In the genomic region with DNA sequence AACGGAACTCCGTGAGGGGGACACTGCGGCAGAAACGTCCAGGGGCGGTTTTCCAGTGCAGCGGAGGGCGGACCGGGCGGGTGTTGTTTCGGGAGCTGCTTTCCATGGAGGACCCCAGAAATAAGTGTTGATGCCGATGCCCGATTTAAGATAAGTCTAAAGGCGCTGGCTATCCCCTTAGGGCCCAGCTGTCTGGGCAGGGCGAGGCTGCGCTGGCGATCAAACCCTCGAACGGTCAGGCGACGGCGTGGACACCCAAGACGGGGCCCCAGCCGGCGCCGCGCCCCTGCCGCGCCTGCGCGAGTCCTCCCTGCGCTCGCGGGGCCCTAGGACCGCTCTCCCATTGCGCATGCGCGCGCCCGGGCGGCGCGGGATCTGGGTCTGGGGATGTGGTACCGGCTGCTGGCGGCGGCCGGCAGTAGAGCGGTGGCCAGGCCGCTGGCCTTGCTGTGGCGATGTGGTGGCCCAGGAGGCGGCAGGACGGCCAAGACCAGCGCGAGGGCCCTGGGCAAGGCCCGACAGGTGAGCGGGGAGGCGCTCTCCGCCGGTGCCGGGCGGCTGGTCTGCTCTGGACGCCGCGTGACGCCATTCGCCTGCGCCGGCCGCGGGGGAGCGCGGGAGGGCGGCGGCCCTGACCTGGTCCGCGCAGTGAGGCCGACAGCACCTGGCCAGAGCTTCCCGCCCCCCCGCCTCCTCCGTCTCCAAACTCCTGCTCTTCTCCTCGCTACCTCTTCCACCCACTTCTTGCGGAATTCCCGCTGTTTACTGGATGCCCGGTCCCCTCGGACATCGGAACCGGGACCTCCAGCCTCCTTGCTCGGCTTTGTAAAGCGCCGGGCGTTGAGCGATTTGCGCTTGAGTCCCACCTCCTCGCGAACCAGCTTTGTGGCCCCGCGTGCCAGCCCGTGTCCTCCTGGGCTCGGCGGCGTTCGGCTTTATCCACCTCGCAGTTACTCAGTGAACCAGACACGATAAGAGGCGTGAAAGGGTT, we compare ENCODE assay signal across 1 cellular context.
TF ChIP-seq lines count a peak whose summit lies in the region.

No MANE protein-coding gene starts in this region.

TF ChIP-seq in K562, 482 proteins besides CTCF, POLR2A, EP300 and RAD21 (continued from another document and continues in another):
- peak in 1 of 3 experiments; percentile 57; a peak in 1 of 6 replicates for TF ChIP-seq ZBTB11 (CRISPR knock-in tag; IDR thresholded peaks at IDR 0.05)
- no peak for TF ChIP-seq ZNF384 (IDR thresholded peaks at IDR 0.05; ENCODE audit: low read depth, low read length)
- no peak for TF ChIP-seq YBX1 (IDR thresholded peaks at IDR 0.05)
- TF ChIP-seq, protein P1, sequence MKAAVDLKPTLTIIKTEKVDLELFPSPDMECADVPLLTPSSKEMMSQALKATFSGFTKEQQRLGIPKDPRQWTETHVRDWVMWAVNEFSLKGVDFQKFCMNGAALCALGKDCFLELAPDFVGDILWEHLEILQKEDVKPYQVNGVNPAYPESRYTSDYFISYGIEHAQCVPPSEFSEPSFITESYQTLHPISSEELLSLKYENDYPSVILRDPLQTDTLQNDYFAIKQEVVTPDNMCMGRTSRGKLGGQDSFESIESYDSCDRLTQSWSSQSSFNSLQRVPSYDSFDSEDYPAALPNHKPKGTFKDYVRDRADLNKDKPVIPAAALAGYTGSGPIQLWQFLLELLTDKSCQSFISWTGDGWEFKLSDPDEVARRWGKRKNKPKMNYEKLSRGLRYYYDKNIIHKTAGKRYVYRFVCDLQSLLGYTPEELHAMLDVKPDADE (conservative IDR thresholded peaks at IDR 0.05; ENCODE audit: control insufficient read depth, low read depth, low read length): peak; percentile 92
- TF ChIP-seq, protein P2, sequence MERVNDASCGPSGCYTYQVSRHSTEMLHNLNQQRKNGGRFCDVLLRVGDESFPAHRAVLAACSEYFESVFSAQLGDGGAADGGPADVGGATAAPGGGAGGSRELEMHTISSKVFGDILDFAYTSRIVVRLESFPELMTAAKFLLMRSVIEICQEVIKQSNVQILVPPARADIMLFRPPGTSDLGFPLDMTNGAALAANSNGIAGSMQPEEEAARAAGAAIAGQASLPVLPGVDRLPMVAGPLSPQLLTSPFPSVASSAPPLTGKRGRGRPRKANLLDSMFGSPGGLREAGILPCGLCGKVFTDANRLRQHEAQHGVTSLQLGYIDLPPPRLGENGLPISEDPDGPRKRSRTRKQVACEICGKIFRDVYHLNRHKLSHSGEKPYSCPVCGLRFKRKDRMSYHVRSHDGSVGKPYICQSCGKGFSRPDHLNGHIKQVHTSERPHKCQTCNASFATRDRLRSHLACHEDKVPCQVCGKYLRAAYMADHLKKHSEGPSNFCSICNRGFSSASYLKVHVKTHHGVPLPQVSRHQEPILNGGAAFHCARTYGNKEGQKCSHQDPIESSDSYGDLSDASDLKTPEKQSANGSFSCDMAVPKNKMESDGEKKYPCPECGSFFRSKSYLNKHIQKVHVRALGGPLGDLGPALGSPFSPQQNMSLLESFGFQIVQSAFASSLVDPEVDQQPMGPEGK (CRISPR knock-in tag; IDR thresholded peaks at IDR 0.05; ENCODE audit: borderline replicate concordance): no peak
- TF ChIP-seq NFE2 (IDR thresholded peaks at IDR 0.05; ENCODE audit: low read depth): 0 out of 2 replicates have a peak, but pooled peaks have one; percentile 9
- no peak for TF ChIP-seq KLF10 (CRISPR knock-in tag; IDR thresholded peaks at IDR 0.05)
- peak; percentile 85 for TF ChIP-seq E2F3 (CRISPR knock-in tag; IDR thresholded peaks at IDR 0.05)
- TF ChIP-seq HDAC2 (IDR thresholded peaks at IDR 0.05): 0 out of 2 replicates have a peak, but pooled peaks have one; percentile 57
- peak; percentile 65 for TF ChIP-seq NR2C2 (CRISPR knock-in tag; IDR thresholded peaks at IDR 0.05)
- TF ChIP-seq NR2C2 (tag; IDR thresholded peaks at IDR 0.05): peak; percentile 85
- TF ChIP-seq C11orf30 (IDR thresholded peaks at IDR 0.05; ENCODE audit: low read depth): peak; percentile 97
- TF ChIP-seq NCOA2 (IDR thresholded peaks at IDR 0.05; ENCODE audit: partially characterized antibody in 2 of 2): no peak
- TF ChIP-seq, protein P3, sequence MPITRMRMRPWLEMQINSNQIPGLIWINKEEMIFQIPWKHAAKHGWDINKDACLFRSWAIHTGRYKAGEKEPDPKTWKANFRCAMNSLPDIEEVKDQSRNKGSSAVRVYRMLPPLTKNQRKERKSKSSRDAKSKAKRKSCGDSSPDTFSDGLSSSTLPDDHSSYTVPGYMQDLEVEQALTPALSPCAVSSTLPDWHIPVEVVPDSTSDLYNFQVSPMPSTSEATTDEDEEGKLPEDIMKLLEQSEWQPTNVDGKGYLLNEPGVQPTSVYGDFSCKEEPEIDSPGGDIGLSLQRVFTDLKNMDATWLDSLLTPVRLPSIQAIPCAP (CRISPR knock-in tag; IDR thresholded peaks at IDR 0.05; ENCODE audit: borderline replicate concordance): no peak
- TF ChIP-seq HEY1 (CRISPR knock-in tag; IDR thresholded peaks at IDR 0.05; ENCODE audit: borderline replicate concordance): no peak
- no peak for TF ChIP-seq FOXA1 (IDR thresholded peaks at IDR 0.05; ENCODE audit: borderline replicate concordance)
- peak; percentile 73 for TF ChIP-seq ZNF143 (CRISPR knock-in tag; IDR thresholded peaks at IDR 0.05)
- TF ChIP-seq ZBTB33 (CRISPR knock-in tag; IDR thresholded peaks at IDR 0.05): 0 out of 2 replicates have a peak, but pooled peaks have one; percentile 12
- TF ChIP-seq SIN3A (IDR thresholded peaks at IDR 0.05; ENCODE audit: borderline replicate concordance in 2 of 2, control insufficient read depth in 1 of 2, low read depth in 2 of 2, low read length in 2 of 2): peak; percentile 92 to 94; a peak in 3 of 4 replicates
- TF ChIP-seq ZBTB40 (IDR thresholded peaks at IDR 0.05): peak; percentile 47; the same call in 1 of the 2 replicates
- no peak for TF ChIP-seq ZBTB40 (CRISPR knock-in tag; IDR thresholded peaks at IDR 0.05)
- TF ChIP-seq SMARCA5 (IDR thresholded peaks at IDR 0.05): no peak
- TF ChIP-seq ZBTB17 (CRISPR knock-in tag; IDR thresholded peaks at IDR 0.05): peak; percentile 37; the same call in 1 of the 2 replicates
- TF ChIP-seq U2AF2 (optimal IDR thresholded peaks at IDR 0.05; ENCODE audit: low read depth, low read length): no peak
- peak; percentile 62 for TF ChIP-seq TFAP4 (CRISPR knock-in tag; IDR thresholded peaks at IDR 0.05; ENCODE audit: borderline replicate concordance)
- 0 out of 2 replicates have a peak, but pooled peaks have one; percentile 52 for TF ChIP-seq ZNF431 (CRISPR knock-in tag; IDR thresholded peaks at IDR 0.05)
- TF ChIP-seq CBFA2T2 (conservative IDR thresholded peaks at IDR 0.05): no peak
- TF ChIP-seq SMAD4 (CRISPR knock-in tag; conservative IDR thresholded peaks at IDR 0.05): peak; percentile 65
- TF ChIP-seq ZEB2 (IDR thresholded peaks at IDR 0.05): peak; percentile 75
